ENCODE assay signal across 8 cellular contexts in genomic region chr6:148747493-148748160, GRCh38. TPM values are rescaled to one million over a fixed set of nuclear protein-coding genes. Genes with fewer than 3 reads are reported as not detected.
A peak's percentile ranks its signal among the peaks of the same experiment; 100 is the strongest.
DNase-seq lines count a peak whose midpoint lies in the region; ATAC-seq and TF ChIP-seq lines count a peak whose summit lies in the region.

No MANE protein-coding gene starts in this region.

- DNase-seq in NCI-H1930 (lab: John Stamatoyannopoulos, UW) (peak; percentile 3 to 19), tibial nerve (ENCODE audit: low spot score in 2 of 2) (peak; percentile 36 to 47)
- peak; percentile 48 for DNase-seq in activated CD8-positive, alpha-beta memory T cell treated with anti-CD3 and anti-CD28 coated beads, Interleukin-2, amount 50 U/mL, for 4 hours

- peak overlapping the region; percentile 45 for H3K27ac ChIP-seq in C4-2B
- H3K27ac ChIP-seq in muscle layer of duodenum (ENCODE audit: low read length) = no peak overlapping the region
- peak overlapping the region; percentile 87 to 94 (median 89) for H3K27ac ChIP-seq in tibial nerve

- H3K27me3 ChIP-seq in muscle layer of duodenum (ENCODE audit: low read depth, low read length) (no peaks in the 10 kb centered on the region), tibial nerve (no peaks in the 10 kb centered on the region)

- H3K36me3 ChIP-seq in muscle layer of duodenum (ENCODE audit: control insufficient read depth in 1 of 2, insufficient read depth in 2 of 2, low read length in 2 of 2) (no peaks in the 10 kb centered on the region), tibial nerve (no peaks in the 10 kb centered on the region)

- TF ChIP-seq CTCF in C4-2B (conservative IDR thresholded peaks at IDR 0.05) (no peak; the same call in 1 of the 2 replicates), tibial nerve (IDR thresholded peaks at IDR 0.05) (peak in 1 of 5 experiments; percentile 7)

- peaks cover 0 to 13% of the 10 kb centered on the region in 2 donors for H3K4me1 ChIP-seq in muscle layer of duodenum (ENCODE audit: control insufficient read depth in 1 of 2, insufficient read depth in 2 of 2, low read length in 2 of 2)
- H3K4me1 ChIP-seq in tibial nerve = peaks cover 0 to 40% (median 9%) of the 10 kb centered on the region in 4 donors

- ATAC-seq in GM21360 (IDR thresholded peaks at IDR 0.05; ENCODE audit: unreplicated experiment) (peak; percentile 33), esophagus mucosa (peak; percentile 86), HG03196 (IDR thresholded peaks at IDR 0.05; ENCODE audit: unreplicated experiment) (no peak)

- no peak for TF ChIP-seq POLR2A in tibial nerve (IDR thresholded peaks at IDR 0.05)

- 0% methylated on average over 32 to 48 of the region's 66 CpGs for WGBS in tibial nerve, 2 donors

- no peaks in the 10 kb centered on the region for H3K9me3 ChIP-seq in muscle layer of duodenum (ENCODE audit: control insufficient read depth in 1 of 2, low read length in 2 of 2)
- H3K9me3 ChIP-seq in tibial nerve = no peaks in the 10 kb centered on the region

- peak in 1 of 2 donors; percentile 38 for TF ChIP-seq EP300 in tibial nerve (IDR thresholded peaks at IDR 0.05)

- H3K4me3 ChIP-seq in muscle layer of duodenum (ENCODE audit: low read depth in 1 of 2, low read length in 2 of 2) (peak overlapping the region; percentile 46 to 93), tibial nerve (peak overlapping the region; percentile 74 to 87 (median 82))

RNA-seq across cellular contexts. Expression of gene UST, which starts 0.8 kb away (rescaled TPM):
- total RNA-seq in esophagus mucosa (3.0 TPM), tibial nerve (10 to 100 TPM; 13.5 to 47.1 (median 33.0) TPM)
